1 cellular context compared by ENCODE assay signal in the genomic region with DNA sequence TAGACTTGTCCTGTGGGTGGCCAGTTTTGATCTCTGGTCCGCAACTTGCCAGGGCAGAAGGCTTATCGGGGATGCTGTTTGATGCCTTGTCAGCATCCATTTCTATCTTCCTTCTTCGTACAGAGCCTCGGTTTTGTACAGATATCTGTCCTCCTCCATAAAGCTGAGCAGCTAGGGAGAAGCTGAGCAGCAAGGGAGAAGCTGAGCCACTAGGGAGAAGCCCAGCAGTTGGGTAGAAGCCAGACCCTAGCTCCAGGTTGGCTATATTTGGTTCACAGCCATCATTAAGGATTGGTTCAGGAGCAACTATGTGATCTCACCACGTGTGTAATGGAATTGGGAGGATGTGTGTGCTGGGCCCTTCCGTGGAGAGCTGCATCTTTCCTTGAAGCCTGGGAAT.
TF ChIP-seq lines count a peak whose summit lies in the region.

No MANE protein-coding gene starts in this region.

TF ChIP-seq in H1, 55 proteins besides CTCF, POLR2A, EP300 and RAD21:
- TF ChIP-seq SP1 (IDR thresholded peaks at IDR 0.05; ENCODE audit: low read depth, low read length): no peak
- no peak for TF ChIP-seq BACH1 (IDR thresholded peaks at IDR 0.05; ENCODE audit: low read length)
